ENCODE assay signal across 16 cellular contexts in genomic region chr3:172036541-172037215, GRCh38. TPM values are rescaled to one million over a fixed set of nuclear protein-coding genes. Genes with fewer than 3 reads are reported as not detected.
DNase-seq lines count a peak whose midpoint lies in the region; FAIRE-seq and TF ChIP-seq lines count a peak whose summit lies in the region.
"Had no signal": no experiment of that assay in that cellular context is flagged by ENCODE, and none has a peak within 500 bp of the region (broad histone marks: within the 10 kb centered on the region; RNA-seq: fewer than 3 reads in every experiment).

No MANE protein-coding gene starts in this region.

- H3K4me3 ChIP-seq in HL-60 (replicated peaks; ENCODE audit: insufficient read depth, low read length) = no peak overlapping the region
- H3K4me3 ChIP-seq in thyroid gland (replicated peaks in 1 of 3) = no peak overlapping the region
- H3K4me3 ChIP-seq: A549, HAP-1 had no signal

- H3K4me1 ChIP-seq in thyroid gland = peaks cover 0 to 8% of the 10 kb centered on the region in 2 donors
- H3K4me1 ChIP-seq: BE2C had no signal

- TF ChIP-seq POLR2A in GM12892 (IDR thresholded peaks at IDR 0.05; ENCODE audit: low read depth, low read length) (no peak), erythroblast (IDR thresholded peaks at IDR 0.05; ENCODE audit: low read length) (no peak), thyroid gland (IDR thresholded peaks at IDR 0.05) (no peak)

- no peaks in the 10 kb centered on the region for H3K27me3 ChIP-seq in HL-60 (ENCODE audit: insufficient read depth, poor library complexity, severe bottlenecking)
- H3K27me3 ChIP-seq in thyroid gland = no peaks in the 10 kb centered on the region
- H3K27me3 ChIP-seq: BE2C had no signal

- TF ChIP-seq CTCF in HL-60 (IDR thresholded peaks at IDR 0.05; ENCODE audit: insufficient read depth, low read length) (no peak), thyroid gland (IDR thresholded peaks at IDR 0.05) (no peak)

- no peaks in the 10 kb centered on the region for H3K9me3 ChIP-seq in thyroid gland
- H3K9me3 ChIP-seq: BE2C, HAP-1 had no signal

- DNase-seq in GM12892 (ENCODE audit: insufficient read length) (no peak), HL-60 (ENCODE audit: low read depth in 1 of 2, low spot score in 1 of 2) (no peak), OCI-M1 (lab: John Stamatoyannopoulos, UW) (peak; percentile 42), erythroblast (lab: John Stamatoyannopoulos, UW) (peak; percentile 17 to 24), NCI-H748 treated with DMSO at 0.1 percent for 48 hours (lab: John Stamatoyannopoulos, UW) (no peak), thyroid gland (no peak)
- DNase-seq: BE2C; CD4-positive, alpha-beta memory T cell; DND-41; GDM1 had no signal

- peak; percentile 50 for FAIRE-seq in GM12892 (lab: Jason Lieb, UNC)
- FAIRE-seq: A549, D721Med, H1, HTR-8/SVneo had no signal

- H3K36me3 ChIP-seq in thyroid gland = no peaks in the 10 kb centered on the region
- H3K36me3 ChIP-seq: BE2C, HAP-1 had no signal

- 0 out of 2 replicates have a peak overlapping the region, but pooled peaks have one; percentile 3 for H3K27ac ChIP-seq in HL-60 (replicated peaks)
- no peak overlapping the region for H3K27ac ChIP-seq in thyroid gland
- H3K27ac ChIP-seq: C4-2B had no signal

- intact Hi-C loops in thyroid gland (cut with DNase I) = loop anchor here (5.0 kb wide), 1 partner anchor 296 kb away; no protein-coding TSS in a partner anchor

RNA-seq across cellular contexts. Expression of gene FNDC3B, which starts 2.7 kb away (rescaled TPM):
- polyA plus RNA-seq in GM12892 (2012; ENCODE audit: missing spikeins) = 4.2 TPM
- total RNA-seq in thyroid gland = 100 to 1,000 TPM; 118 to 172 (median 146) TPM

Comparison
In these comparisons a context has a peak if more than half of its experiments do, and no peak if none do; other contexts are left out.
1. DNase-seq: peak in OCI-M1 (single experiment) and erythroblast (2 of 2); none in GM12892 (single experiment), HL-60 (0 of 2), NCI-H748 treated with DMSO at 0.1 percent for 48 hours (single experiment) and thyroid gland (0 of 2).